Comparison of ENCODE assay signal across 8 cellular contexts in the genomic region with DNA sequence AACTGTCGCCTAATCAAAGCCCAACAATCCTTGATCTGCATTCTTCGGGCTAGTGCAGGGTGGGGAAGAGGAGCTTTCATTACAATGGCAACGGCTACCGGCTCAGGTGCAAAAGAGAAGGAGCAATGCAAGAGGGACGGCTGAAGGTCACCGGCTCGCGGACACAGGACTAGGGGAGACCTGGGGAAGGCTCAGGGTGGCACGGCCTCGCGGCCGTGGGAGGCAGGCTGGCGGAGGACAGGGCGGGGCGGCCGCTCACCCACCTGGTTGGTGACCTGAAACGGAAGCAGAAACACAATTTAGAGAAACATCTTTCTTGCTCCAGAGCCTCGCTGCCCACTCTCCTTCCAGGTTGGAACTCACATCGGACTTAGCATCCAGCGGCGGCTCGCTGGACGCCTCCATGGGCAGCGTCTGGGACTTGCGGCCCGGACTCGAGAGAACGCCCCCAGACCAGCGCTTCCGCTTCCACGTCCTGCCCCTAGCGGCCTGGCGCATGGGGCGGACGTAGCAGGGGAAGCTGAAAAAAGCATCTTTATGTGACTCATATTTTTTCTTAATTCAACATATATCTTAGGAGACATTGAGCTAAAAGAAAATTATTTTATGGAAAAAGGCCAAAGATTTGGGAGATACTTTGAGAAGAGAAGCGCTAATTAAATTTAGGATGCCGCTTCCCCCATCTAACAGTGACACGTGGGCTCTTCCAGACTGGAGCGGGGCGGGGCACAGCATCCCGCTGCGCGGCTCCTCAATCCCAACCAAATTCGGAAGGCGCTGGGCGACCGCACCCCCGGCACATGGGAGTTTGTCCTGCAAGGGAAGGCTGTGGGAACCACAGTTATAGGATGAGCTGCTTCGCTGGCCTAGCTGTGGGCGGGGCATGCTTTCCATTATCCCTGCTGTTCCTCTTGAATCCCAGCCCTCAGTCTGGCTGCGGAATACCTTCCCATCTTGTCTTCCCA.
DNase-seq lines count a peak whose midpoint lies in the region; ATAC-seq and TF ChIP-seq lines count a peak whose summit lies in the region.

A gene (minus strand): TSS at position 441 of the 965 bp plus-strand sequence. CDS start 36 bp downstream, at position 405.

- DNase-seq in SIG-M5 treated with dmso at 0.1 percent for 504 hours (lab: John Stamatoyannopoulos, UW; ENCODE audit: unreplicated experiment) (peak; percentile 83), SIG-M5 (lab: John Stamatoyannopoulos, UW) (no peak), NCI-H187 (lab: John Stamatoyannopoulos, UW) (peak; percentile 89 to 95), T1000 (lab: John Stamatoyannopoulos, UW) (peak; percentile 19), astrocyte of the spinal cord (ENCODE audit: low read depth, low spot score) (peak; percentile 91), hippocampal formation (lab: John Stamatoyannopoulos, UW) (peak; percentile 64 to 84), retinal pigment epithelial cell (ENCODE audit: low read depth) (no peak)

- in situ Hi-C loops in astrocyte of the spinal cord (cut with HindIII; ENCODE audit: low sequenced_read_pairs), result no loop called here

- peak within 1 kb of the TSS; percentile 83 for H3K4me3 ChIP-seq in astrocyte of the spinal cord (ENCODE audit: low read depth, low read length)
- peak within 1 kb of the TSS; percentile 98 for H3K4me3 ChIP-seq in retinal pigment epithelial cell (ENCODE audit: low read length)

- peak; percentile 98 for ATAC-seq in HG02943 (IDR thresholded peaks at IDR 0.05; ENCODE audit: low read depth, unreplicated experiment)

- TF ChIP-seq CTCF in astrocyte of the spinal cord (IDR thresholded peaks at IDR 0.05; ENCODE audit: low read depth, low read length), result peak; percentile 25
- peak; percentile 21 for TF ChIP-seq CTCF in retinal pigment epithelial cell (conservative IDR thresholded peaks at IDR 0.05; ENCODE audit: low read depth, low read length)

Comparison
In these comparisons a context has a peak if more than half of its experiments do, and no peak if none do; other contexts are left out.
1. DNase-seq: peak in SIG-M5 treated with dmso at 0.1 percent for 504 hours (single experiment), NCI-H187 (2 of 2), T1000 (single experiment), astrocyte of the spinal cord (single experiment) and hippocampal formation (2 of 2); none in SIG-M5 (single experiment) and retinal pigment epithelial cell (single experiment).